In genomic region chr12:65074932-65075331, GRCh38 we compare ENCODE assay signal across 18 cellular contexts. TPM values are rescaled to one million over a fixed set of nuclear protein-coding genes. Genes with fewer than 3 reads are reported as not detected.
A peak's percentile ranks its signal among the peaks of the same experiment; 100 is the strongest.
DNase-seq lines count a peak whose midpoint lies in the region; ATAC-seq, FAIRE-seq and TF ChIP-seq lines count a peak whose summit lies in the region.
"Had no signal": no experiment of that assay in that cellular context is flagged by ENCODE, and none has a peak within 500 bp of the region (broad histone marks: within the 10 kb centered on the region; RNA-seq: fewer than 3 reads in every experiment).

No MANE protein-coding gene starts in this region.

- no peaks in the 10 kb centered on the region for H3K9me2 ChIP-seq in OCI-LY7 (ENCODE audit: insufficient read depth, low read length)

- no TSS peak for BruUV-seq in OCI-LY7 (replicated peaks; lab: Mats Ljungman, UMichigan)

- TF ChIP-seq CTCF in DND-41 (IDR thresholded peaks at IDR 0.05; ENCODE audit: borderline replicate concordance, extremely low read depth, low read length, poor library complexity, severe bottlenecking): peak; percentile 28
- TF ChIP-seq CTCF in OCI-LY7 (conservative IDR thresholded peaks at IDR 0.05; ENCODE audit: low read length): peak; percentile 32; the same call in 1 of the 2 replicates
- no peak for TF ChIP-seq CTCF in spleen (IDR thresholded peaks at IDR 0.05 in 8 of 11, conservative IDR thresholded peaks at IDR 0.05 in 3 of 11)

- FAIRE-seq in GM12892 (lab: Jason Lieb, UNC): no peak
- FAIRE-seq: endometrium had no signal

- no peak overlapping the region for H3K9ac ChIP-seq in DND-41 (ENCODE audit: low read depth, low read length)

- ATAC-seq in DND-41 (ENCODE audit: insufficient read depth, low read depth) (peak; percentile 37; the same call in 1 of the 3 replicates), GM19025 (IDR thresholded peaks at IDR 0.05; ENCODE audit: low read depth, unreplicated experiment) (peak; percentile 51), GM21390 (IDR thresholded peaks at IDR 0.05; ENCODE audit: unreplicated experiment) (no peak)
- ATAC-seq: naive thymus-derived CD4-positive, alpha-beta T cell had no signal

- H2AFZ ChIP-seq in DND-41 (ENCODE audit: low read depth, low read length): no peak overlapping the region
- no peak overlapping the region for H2AFZ ChIP-seq in OCI-LY7 (ENCODE audit: low read length)

- H3K4me2 ChIP-seq in DND-41 (ENCODE audit: insufficient read depth, low read length) (no peak overlapping the region), OCI-LY7 (ENCODE audit: low read length) (no peak overlapping the region)

- POLR2A ChIA-PET in OCI-LY7 (lab: Charles Lee): no interaction called here

- H3K4me3 ChIP-seq in DND-41 (ENCODE audit: low read depth in 1 of 2, low read length in 2 of 2): no peak overlapping the region
- no peak overlapping the region for H3K4me3 ChIP-seq in OCI-LY7 (ENCODE audit: low read depth, low read length, poor library complexity, severe bottlenecking)
- H3K4me3 ChIP-seq in spleen: no peak overlapping the region
- H3K4me3 ChIP-seq: left ventricle myocardium inferior had no signal

- H4K20me1 ChIP-seq in DND-41 (ENCODE audit: insufficient read depth, low read length) (no peaks in the 10 kb centered on the region), OCI-LY7 (ENCODE audit: insufficient read depth, low read length) (no peaks in the 10 kb centered on the region)

- H3K36me3 ChIP-seq in DND-41 (ENCODE audit: insufficient read depth, low read length): no peaks in the 10 kb centered on the region
- H3K36me3 ChIP-seq in OCI-LY7 (ENCODE audit: insufficient read depth, low read length): no peaks in the 10 kb centered on the region
- H3K36me3 ChIP-seq in spleen: no peaks in the 10 kb centered on the region
- H3K36me3 ChIP-seq: left ventricle myocardium inferior had no signal

- H3K27me3 ChIP-seq in DND-41 (ENCODE audit: insufficient read depth, low read length, poor library complexity): peaks cover 8% of the 10 kb centered on the region
- H3K27me3 ChIP-seq in spleen (replicated peaks in 1 of 7): peaks cover 0 to 35% (median 0%) of the 10 kb centered on the region in 7 donors

- intact Hi-C loops in OCI-LY7 (cut with micrococcal nuclease; ENCODE audit: unreplicated experiment): no loop called here
- intact Hi-C loops in spleen (cut with DNase I; ENCODE audit: low total_unique reads): no loop called here

- CTCF ChIA-PET in OCI-LY7 (lab: Charles Lee; ENCODE audit: unreplicated experiment): no interaction called here

- H3K9me3 ChIP-seq in DND-41 (ENCODE audit: insufficient read depth, low read length, severe bottlenecking) (no peaks in the 10 kb centered on the region), OCI-LY7 (ENCODE audit: low read length) (no peaks in the 10 kb centered on the region), spleen (no peaks in the 10 kb centered on the region)
- H3K9me3 ChIP-seq: left ventricle myocardium inferior had no signal

- 66 to 75% (median 72%) methylated on average over 6 of the region's 6 CpGs for WGBS in spleen, 5 donors

- H3K4me1 ChIP-seq in DND-41 (ENCODE audit: insufficient read depth, low read length): no peaks in the 10 kb centered on the region
- H3K4me1 ChIP-seq in OCI-LY7 (ENCODE audit: insufficient read depth, low read length, poor library complexity, severe bottlenecking): no peaks in the 10 kb centered on the region
- H3K4me1 ChIP-seq in spleen: no peaks in the 10 kb centered on the region
- H3K4me1 ChIP-seq: left ventricle myocardium inferior had no signal

- no peaks in the 10 kb centered on the region for H3K79me2 ChIP-seq in DND-41 (ENCODE audit: insufficient read depth, low read length)
- H3K79me2 ChIP-seq in OCI-LY7 (ENCODE audit: insufficient read depth, low read depth, low read length): no peaks in the 10 kb centered on the region

- TF ChIP-seq POLR2A in spleen (IDR thresholded peaks at IDR 0.05) (no peak), GM12892 (IDR thresholded peaks at IDR 0.05; ENCODE audit: low read depth, low read length) (no peak)

- DNase-seq in DND-41: no peak
- DNase-seq in OCI-LY7 (ENCODE audit: low spot score): peak; percentile 4
- peak; percentile 7 for DNase-seq in iPS DF 19.7 (ENCODE audit: low read depth, low spot score)
- no peak for DNase-seq in spleen
- DNase-seq in NCI-H2227 treated with DMSO at 0.1 percent for 48 hours (lab: John Stamatoyannopoulos, UW): no peak
- DNase-seq in GM12892 (ENCODE audit: insufficient read length): no peak
- DNase-seq: activated naive CD8-positive, alpha-beta T cell treated with anti-CD3 and anti-CD28 coated beads for 36 hours; left ventricle myocardium inferior; naive thymus-derived CD4-positive, alpha-beta T cell; NCI-H1048; NCI-H510A treated with DMSO at 0.1 percent for 48 hours; retina; SHP77 treated with DMSO at 0.1 percent for 48 hours; stimulated activated CD4-positive, alpha-beta T cell treated with anti-CD3 and anti-CD28 coated beads, Interleukin-2, amount 100 ng/mL, for 48 hours had no signal

- no peak overlapping the region for H3K27ac ChIP-seq in DND-41 (ENCODE audit: low read length)
- no peak overlapping the region for H3K27ac ChIP-seq in OCI-LY7 (ENCODE audit: low read depth, low read length, poor library complexity, severe bottlenecking)
- H3K27ac ChIP-seq in spleen: no peak overlapping the region
- H3K27ac ChIP-seq: left ventricle myocardium inferior had no signal

RNA-seq across cellular contexts. Expression of gene WIF1, which starts 46.2 kb away (rescaled TPM):
- not detected in 2 replicates for total RNA-seq in OCI-LY7 (2014; rRNA removed; shearing (Covaris generic))
- total RNA-seq in OCI-LY7 (2022) (not detected in 2 replicates), spleen (not detected)
- under 1 TPM in 1 of 3 donors, not detected in 2; 0.04 TPM for polyA plus RNA-seq in spleen
- not detected for polyA plus RNA-seq in GM12892 (2012; ENCODE audit: missing spikeins)
- total RNA-seq: glomerular endothelial cell; left ventricle myocardium inferior; naive thymus-derived CD4-positive, alpha-beta T cell had no signal
- polyA plus RNA-seq: naive thymus-derived CD4-positive, alpha-beta T cell had no signal

Comparison
In these comparisons a context has a peak if more than half of its experiments do, and no peak if none do; other contexts are left out.
1. DNase-seq: peak in OCI-LY7 (single experiment) and iPS DF 19.7 (single experiment); none in DND-41 (single experiment), spleen (single experiment), NCI-H2227 treated with DMSO at 0.1 percent for 48 hours (single experiment) and GM12892 (single experiment).
2. CTCF ChIP-seq: peak in DND-41 (single experiment) and OCI-LY7 (single experiment); none in spleen (0 of 11).